Comparison of ENCODE assay signal across 25 cellular contexts in genomic region chr5:137440800-137441199, GRCh38. TPM values are rescaled to one million over a fixed set of nuclear protein-coding genes. Genes with fewer than 3 reads are reported as not detected.
"Had no signal": no experiment of that assay in that cellular context is flagged by ENCODE, and none has a peak within 500 bp of the region (broad histone marks: within the 10 kb centered on the region; RNA-seq: fewer than 3 reads in every experiment).

No MANE protein-coding gene starts in this region.

- ATAC-seq: activated CD4-positive, alpha-beta T cell treated with anti-CD3 and anti-CD28 coated beads for 36 hours; activated T-helper 17 cell treated with anti-CD3 and anti-CD28 coated beads, Interleukin-2, amount 50 U/mL, for 72 hours; Panc1; Right ventricle myocardium inferior; T-cell had no signal

- H3K27ac ChIP-seq: coronary artery, SK-N-MC had no signal

- DNase-seq: activated CD4-positive, alpha-beta memory T cell treated with anti-CD3 and anti-CD28 coated beads, Interleukin-2, amount 10 ng/mL, durations not matched to agents 7 days and 5 days; activated CD4-positive, alpha-beta T cell treated with anti-CD3 and anti-CD28 coated beads for 36 hours; activated CD4-positive, alpha-beta T cell treated with anti-CD3 and anti-CD28 coated beads, Interleukin-2, amount 50 U/mL, for 1 hour; activated gamma-delta T cell; activated naive CD4-positive, alpha-beta T cell treated with anti-CD3 and anti-CD28 coated beads, Interleukin-2, amount 10 ng/mL, durations not matched to agents 7 days and 5 days; activated naive CD8-positive, alpha-beta T cell treated with anti-CD3 and anti-CD28 coated beads for 36 hours; activated T-cell treated with anti-CD3 and anti-CD28 coated beads for 4 hours; activated T-cell treated with anti-CD3 and anti-CD28 coated beads, Interleukin-2, amount 50 U/mL, for 48 hours; anterior cingulate cortex; caudate nucleus; Karpas-422; MM.1S; NCI-H510A; NCI-H774; NK-92 treated with Interleukin-12 subunit alpha and Interleukin-12 subunit beta, amount 100 ng/mL, for 24 hours; OCI-M1; RPMI8226; T-cell; T1000 had no signal

- H3K4me3 ChIP-seq: coronary artery, SK-N-MC had no signal

RNA-seq across cellular contexts. Expression of gene SPOCK1, which starts 58.3 kb away (rescaled TPM):
- total RNA-seq: activated CD4-positive, alpha-beta T cell treated with anti-CD3 and anti-CD28 coated beads for 36 hours; activated CD8-positive, alpha-beta memory T cell treated with anti-CD3 and anti-CD28 coated beads for 36 hours; activated T-helper 17 cell treated with anti-CD3 and anti-CD28 coated beads, Interleukin-2, amount 50 U/mL, for 72 hours had no signal
